ENCODE assay signal across 1 cellular context in the genomic region with DNA sequence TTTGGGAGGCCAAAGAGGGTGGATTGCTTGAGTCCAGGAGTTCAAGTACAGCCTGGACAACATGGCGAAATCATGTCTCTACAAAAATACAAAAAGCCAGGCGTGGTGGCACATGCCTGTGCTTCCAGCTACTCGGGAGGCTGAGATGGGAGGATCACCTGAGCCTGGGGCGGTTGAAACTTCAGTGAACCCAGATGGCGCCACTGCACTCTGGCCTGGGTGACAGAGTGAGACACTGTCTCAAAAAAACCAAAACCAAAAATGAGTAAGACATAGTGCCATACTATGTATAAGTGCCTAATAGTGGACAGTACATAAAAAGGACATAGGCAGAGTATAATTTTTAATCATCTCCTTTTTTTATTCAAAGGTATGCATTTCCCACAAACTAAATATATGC.
TF ChIP-seq lines count a peak whose summit lies in the region.

No MANE protein-coding gene starts in this region.

TF ChIP-seq in HEK293, 187 proteins besides CTCF, POLR2A, EP300 and RAD21:
- no peak for TF ChIP-seq ZNF707 (tag by site-specific recombination; IDR thresholded peaks at IDR 0.05)
- TF ChIP-seq WT1 (tag by site-specific recombination; IDR thresholded peaks at IDR 0.05) = 0 out of 2 replicates have a peak, but pooled peaks have one; percentile 11
- TF ChIP-seq PRDM1 (tag by site-specific recombination; IDR thresholded peaks at IDR 0.05) = no peak
- no peak for TF ChIP-seq ZNF639 (tag by site-specific recombination; IDR thresholded peaks at IDR 0.05)
